In the genomic region with DNA sequence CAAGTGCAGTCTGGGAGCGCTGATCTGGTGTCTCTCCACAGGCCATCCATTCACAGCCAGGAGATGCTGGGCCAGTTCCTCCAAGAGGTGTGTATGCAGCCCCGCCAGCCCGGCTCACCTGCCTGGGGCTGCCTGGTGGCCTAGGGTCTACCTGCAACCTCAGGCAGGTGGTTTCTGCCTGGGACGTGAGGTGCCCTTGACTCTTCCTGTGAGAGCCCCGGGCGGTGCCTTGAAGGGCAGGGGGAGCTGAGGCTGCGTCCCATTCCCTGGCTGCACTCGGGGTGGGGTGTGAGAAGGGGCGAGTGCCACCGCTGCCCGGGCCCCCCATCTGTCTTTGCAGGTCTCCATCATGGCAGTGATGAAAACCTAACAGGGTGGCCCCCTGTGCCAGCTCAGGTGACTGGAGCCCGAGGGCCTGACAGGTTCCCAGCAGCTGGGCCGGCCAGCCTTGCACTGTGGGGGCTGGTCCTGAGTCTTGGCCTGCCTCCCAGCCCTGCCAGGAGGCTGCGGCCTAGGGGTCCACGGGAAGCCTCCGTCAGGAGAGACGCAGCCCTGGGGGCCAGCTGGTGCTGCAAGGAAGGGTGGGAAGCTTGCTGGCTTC, we compare ENCODE assay signal across 23 cellular contexts. TPM values are rescaled to one million over a fixed set of nuclear protein-coding genes. Genes with fewer than 3 reads are reported as not detected.
DNase-seq lines count a peak whose midpoint lies in the region; ATAC-seq, FAIRE-seq and TF ChIP-seq lines count a peak whose summit lies in the region.
"Had no signal": no experiment of that assay in that cellular context is flagged by ENCODE, and none has a peak within 500 bp of the region (broad histone marks: within the 10 kb centered on the region; RNA-seq: fewer than 3 reads in every experiment).

No MANE protein-coding gene starts in this region.

- H3K36me3 ChIP-seq in sigmoid colon (peaks cover 0 to 26% (median 18%) of the 10 kb centered on the region in 4 donors), colonic mucosa (no peaks in the 10 kb centered on the region)

- peak; percentile 11 for DNase-seq in activated CD8-positive, alpha-beta memory T cell treated with anti-CD3 and anti-CD28 coated beads, Interleukin-2, amount 50 U/mL, for 4 hours
- DNase-seq in activated CD8-positive, alpha-beta memory T cell treated with anti-CD3 and anti-CD28 coated beads, Interleukin-2, amount 50 U/mL, for 48 hours, result no peak
- DNase-seq in RWPE1 (ENCODE audit: low spot score) (no peak), left colon (peak; percentile 2 to 15), sigmoid colon (peak; percentile 64), RCC 7860 (ENCODE audit: low spot score) (no peak), NCI-H1436 treated with DMSO at 0.1 percent for 48 hours (lab: John Stamatoyannopoulos, UW) (no peak), colonic mucosa (no peak)
- DNase-seq: activated CD4-positive, alpha-beta T cell treated with anti-CD3 and anti-CD28 coated beads, Interleukin-2, amount 50 U/mL, for 48 hours; AML-193; effector memory CD4-positive, alpha-beta T cell; esophagus squamous epithelium; MM.1S; NCI-H1436; NCI-H524; nephron progenitor cell; stimulated activated naive CD4-positive, alpha-beta T cell; T-helper 9 cell had no signal

- POLR2A ChIA-PET in RWPE1 (lab: Yijun Ruan, JAX; ENCODE audit: low non-redundant PET), result no interaction called here

- TF ChIP-seq POLR2A in sigmoid colon (IDR thresholded peaks at IDR 0.05), result no peak

- H3K27me3 ChIP-seq in sigmoid colon (no peaks in the 10 kb centered on the region), colonic mucosa (no peaks in the 10 kb centered on the region)
- H3K27me3 ChIP-seq: esophagus squamous epithelium, gastroesophageal sphincter had no signal

- H3K9ac ChIP-seq in colonic mucosa (ENCODE audit: low read depth in 2 of 2, low read length in 2 of 2), result no peak overlapping the region

- CTCF ChIA-PET in RWPE1 (lab: Yijun Ruan, JAX), result no interaction called here

- H3K4me3 ChIP-seq in sigmoid colon, result no peak overlapping the region
- H3K4me3 ChIP-seq in colonic mucosa, result no peak overlapping the region
- H3K4me3 ChIP-seq: esophagus squamous epithelium, gastroesophageal sphincter, GM12878, skin epidermis had no signal

- H3K4me1 ChIP-seq in sigmoid colon (peaks cover 0 to 41% (median 27%) of the 10 kb centered on the region in 4 donors), colonic mucosa (peaks cover 6% of the 10 kb centered on the region)

- no peak for ATAC-seq in left colon
- ATAC-seq: gastroesophageal sphincter, GM12878, SK-N-SH treated with all-trans-retinoic acid at 6 μM for 48 hours, WTC11 had no signal

- TF ChIP-seq EP300 in sigmoid colon (IDR thresholded peaks at IDR 0.05), result no peak

- no peaks in the 10 kb centered on the region for H3K9me3 ChIP-seq in sigmoid colon
- H3K9me3 ChIP-seq in colonic mucosa, result no peaks in the 10 kb centered on the region
- H3K9me3 ChIP-seq: esophagus squamous epithelium, gastroesophageal sphincter had no signal

- TF ChIP-seq CTCF in RWPE1 (conservative IDR thresholded peaks at IDR 0.05; ENCODE audit: low read depth) (no peak), sigmoid colon (IDR thresholded peaks at IDR 0.05) (no peak), colonic mucosa (IDR thresholded peaks at IDR 0.05) (no peak)

- H3K27ac ChIP-seq in RWPE1 (0 out of 2 replicates have a peak overlapping the region, but pooled peaks have one; percentile 18), sigmoid colon (peak overlapping the region in 1 of 4 donors; percentile 43), colonic mucosa (no peak overlapping the region)
- H3K27ac ChIP-seq: esophagus squamous epithelium, gastroesophageal sphincter, skin epidermis had no signal

- intact Hi-C loops in left colon (cut with DNase I, micrococcal nuclease), result no loop called here
- intact Hi-C loops in sigmoid colon (cut with DNase I), result loop anchor here (5.0 kb wide), 1 partner anchor 41 kb away; the partner anchor contains the start of gene ANKMY1
- intact Hi-C loops in colonic mucosa (cut with DNase I), result no loop called here

- FAIRE-seq in RCC 7860 (lab: Jason Lieb, UNC), result no peak
- FAIRE-seq: GM12878 had no signal

- WGBS in sigmoid colon, 2 donors, result 95 to 96% methylated on average over 17 of the region's 17 CpGs

RNA-seq across cellular contexts. Expression of gene CAPN10, which starts 11.9 kb away (rescaled TPM):
- total RNA-seq in left colon (10 to 100 TPM; 33.6 to 36.1 TPM), sigmoid colon (10 to 100 TPM; 10.5 to 27.7 (median 16.3) TPM), colonic mucosa (10 to 100 TPM; 29.1 to 47.8 TPM)
- 10 to 100 TPM; 11.4 to 33.0 (median 16.4) TPM for polyA plus RNA-seq in sigmoid colon

RNA-seq across cellular contexts. Expression of gene GPR35, which starts 26.9 kb away (rescaled TPM):
- total RNA-seq in left colon (10 to 100 TPM; 67.5 to 84.3 TPM), sigmoid colon (1 to 10 TPM; 1.3 to 7.8 (median 3.5) TPM), colonic mucosa (10 to 100 TPM; 64.4 to 92.2 TPM)
- polyA plus RNA-seq in sigmoid colon, result 10 to 100 TPM; 28.2 to 76.6 (median 33.0) TPM

RNA-seq across cellular contexts. Expression of gene RNPEPL1, which starts 30.1 kb away (rescaled TPM):
- total RNA-seq in left colon (100 to 1,000 TPM in 1 of 2 donors, 10 to 100 TPM in 1; 91.4 to 107 TPM), sigmoid colon (10 to 100 TPM; 23.1 to 87.8 (median 28.4) TPM), colonic mucosa (100 to 1,000 TPM in 1 of 2 donors, 10 to 100 TPM in 1; 87.2 to 108 TPM)
- polyA plus RNA-seq in sigmoid colon, result 100 to 1,000 TPM in 2 of 3 donors, 10 to 100 TPM in 1; 64.3 to 136 (median 102) TPM

RNA-seq across cellular contexts. Expression of gene DUSP28, which starts 38.3 kb away (rescaled TPM):
- 1 to 10 TPM; 4.1 to 6.0 TPM for total RNA-seq in left colon
- total RNA-seq in sigmoid colon, result 10 to 100 TPM in 1 of 4 donors, 1 to 10 TPM in 3; 4.6 to 10.2 (median 7.6) TPM
- 1 to 10 TPM; 5.0 to 5.4 (median 5.1) TPM for polyA plus RNA-seq in sigmoid colon
- 1 to 10 TPM; 3.9 to 5.3 TPM for total RNA-seq in colonic mucosa

RNA-seq across cellular contexts. Expression of gene ANKMY1, which starts 40.6 kb away (rescaled TPM):
- 10 to 100 TPM; 18.5 to 19.9 TPM for total RNA-seq in left colon
- total RNA-seq in sigmoid colon, result 10 to 100 TPM in 2 of 4 donors, 1 to 10 TPM in 2; 6.7 to 14.0 (median 9.6) TPM
- 1 to 10 TPM; 3.6 to 9.4 (median 3.9) TPM for polyA plus RNA-seq in sigmoid colon
- total RNA-seq in colonic mucosa, result 10 to 100 TPM; 12.3 to 18.1 TPM

Comparison
In these comparisons a context has a peak if more than half of its experiments do, and no peak if none do; other contexts are left out.
1. DNase-seq: peak in activated CD8-positive, alpha-beta memory T cell treated with anti-CD3 and anti-CD28 coated beads, Interleukin-2, amount 50 U/mL, for 4 hours (single experiment), left colon (2 of 2) and sigmoid colon (single experiment); none in activated CD8-positive, alpha-beta memory T cell treated with anti-CD3 and anti-CD28 coated beads, Interleukin-2, amount 50 U/mL, for 48 hours (single experiment), RWPE1 (single experiment), RCC 7860 (single experiment), NCI-H1436 treated with DMSO at 0.1 percent for 48 hours (single experiment) and colonic mucosa (single experiment).
2. RNA of gene GPR35, which starts 26.9 kb away (total RNA-seq): 64.4 to 92.2 TPM in colonic mucosa and 67.5 to 84.3 TPM in left colon; 1.3 to 7.8 TPM in sigmoid colon; every median in the first group is over 4 times any median in the second.